25 cellular contexts compared by ENCODE assay signal in the genomic region with DNA sequence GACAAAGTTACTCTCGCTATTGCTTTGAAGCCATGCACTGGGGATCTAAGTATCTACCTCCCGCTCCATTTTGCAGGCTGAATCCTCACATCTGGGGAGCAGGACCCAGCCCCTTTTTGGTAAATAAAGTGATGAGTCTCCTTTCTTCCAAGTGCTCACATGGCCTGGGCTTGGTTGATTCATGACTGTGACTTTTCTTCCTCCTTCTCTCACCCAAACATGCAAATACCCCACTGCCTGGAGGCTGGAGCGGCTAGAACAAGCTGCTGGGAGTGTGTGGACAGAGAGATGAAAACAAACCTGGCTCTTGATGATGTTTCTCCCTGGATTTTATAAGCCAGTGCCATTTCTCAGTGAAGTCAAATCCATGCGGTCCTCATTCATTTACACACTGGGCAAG.
"Had no signal": no experiment of that assay in that cellular context is flagged by ENCODE, and none has a peak within 500 bp of the region (broad histone marks: within the 10 kb centered on the region; RNA-seq: fewer than 3 reads in every experiment).

No MANE protein-coding gene starts in this region.

- H3K4me3 ChIP-seq: adrenal gland, MG63, SK-N-MC had no signal

- H3K27me3 ChIP-seq: MG63 had no signal

- H3K9me3 Mint-ChIP-seq: activated B cell treated with CpG ODN at 0.5 μM for 24 hours; activated CD4-positive, alpha-beta T cell treated with anti-CD3 and anti-CD28 coated beads, Interleukin-2, amount 10 ng/mL, durations not matched to agents 24 days and 14 days; activated naive CD4-positive, alpha-beta T cell treated with anti-CD3 and anti-CD28 coated beads, Interleukin-2, amount 10 ng/mL, durations not matched to agents 7 days and 5 days; activated naive CD8-positive, alpha-beta T cell treated with anti-CD3 and anti-CD28 coated beads, Interleukin-2, amount 10 ng/mL, durations not matched to agents 7 days and 5 days; activated T-cell treated with anti-CD3 and anti-CD28 coated beads, Interleukin-2, amount 50 U/mL, for 72 hours; activated T-helper 2 cell treated with anti-CD3 and anti-CD28 coated beads, Interferon-gamma antibody, Interleukin-2, Interleukin-4, amounts not matched to agents 10 μg/mL and 5 μg/mL and 100 μg/mL, durations not matched to agents 14 hours and 24 hours and 36 hours; T-cell had no signal

- H3K27ac Mint-ChIP-seq: activated B cell treated with CpG ODN at 0.5 μM for 24 hours; activated CD4-positive, alpha-beta T cell treated with anti-CD3 and anti-CD28 coated beads, Interleukin-2, amount 10 ng/mL, durations not matched to agents 24 days and 14 days; activated naive CD4-positive, alpha-beta T cell treated with anti-CD3 and anti-CD28 coated beads, Interleukin-2, amount 10 ng/mL, durations not matched to agents 7 days and 5 days; activated naive CD8-positive, alpha-beta T cell treated with anti-CD3 and anti-CD28 coated beads, Interleukin-2, amount 10 ng/mL, durations not matched to agents 7 days and 5 days; activated T-cell treated with anti-CD3 and anti-CD28 coated beads, Interleukin-2, amount 50 U/mL, for 72 hours; activated T-helper 2 cell treated with anti-CD3 and anti-CD28 coated beads, Interferon-gamma antibody, Interleukin-2, Interleukin-4, amounts not matched to agents 10 μg/mL and 5 μg/mL and 100 μg/mL, durations not matched to agents 14 hours and 24 hours and 36 hours; T-cell had no signal

- H3K36me3 ChIP-seq: adrenal gland, MG63 had no signal

- DNase-seq: activated B cell treated with CpG ODN at 0.5 μM for 24 hours; activated CD4-positive, alpha-beta T cell treated with anti-CD3 and anti-CD28 coated beads for 1 hour; activated CD4-positive, alpha-beta T cell treated with anti-CD3 and anti-CD28 coated beads, Interleukin-2, amount 10 ng/mL, durations not matched to agents 24 days and 14 days; activated CD4-positive, alpha-beta T cell treated with anti-CD3 and anti-CD28 coated beads, Interleukin-2, amount 50 U/mL, for 48 hours; activated CD8-positive, alpha-beta memory T cell treated with anti-CD3 and anti-CD28 coated beads, Interleukin-2, amount 50 U/mL, for 4 hours; activated gamma-delta T cell treated with Interleukin-2 at 50 U/mL for 16 hours; activated naive CD4-positive, alpha-beta T cell treated with anti-CD3 and anti-CD28 coated beads, Interleukin-2, amount 10 ng/mL, durations not matched to agents 7 days and 5 days; activated naive CD8-positive, alpha-beta T cell treated with anti-CD3 and anti-CD28 coated beads, Interleukin-2, amount 10 ng/mL, durations not matched to agents 7 days and 5 days; activated T-cell treated with anti-CD3 and anti-CD28 coated beads, Interleukin-2, amount 50 U/mL, for 72 hours; anterior cingulate cortex; MG63; MV-4-11; NCI-H1092 treated with DMSO at 0.1 percent for 48 hours; NCI-H1417 treated with DMSO at 0.1 percent for 48 hours; NCI-H1694 treated with DMSO at 0.1 percent for 48 hours; NCI-H2029 treated with DMSO at 0.1 percent for 48 hours; NCI-H345; NCI-H510A treated with DMSO at 0.1 percent for 48 hours; NCI-H82; T-cell; T-helper 2 cell; T1000 had no signal

- H3K27ac ChIP-seq: adrenal gland, SK-N-MC had no signal

- H3K36me3 Mint-ChIP-seq: activated naive CD4-positive, alpha-beta T cell treated with anti-CD3 and anti-CD28 coated beads, Interleukin-2, amount 10 ng/mL, durations not matched to agents 7 days and 5 days; activated naive CD8-positive, alpha-beta T cell treated with anti-CD3 and anti-CD28 coated beads, Interleukin-2, amount 10 ng/mL, durations not matched to agents 7 days and 5 days; T-cell had no signal

- H3K9me3 ChIP-seq: adrenal gland, MG63 had no signal

- H3K4me1 ChIP-seq: adrenal gland had no signal

- H3K4me3 Mint-ChIP-seq: activated B cell treated with CpG ODN at 0.5 μM for 24 hours; activated CD4-positive, alpha-beta T cell treated with anti-CD3 and anti-CD28 coated beads, Interleukin-2, amount 10 ng/mL, durations not matched to agents 24 days and 14 days; activated naive CD4-positive, alpha-beta T cell treated with anti-CD3 and anti-CD28 coated beads, Interleukin-2, amount 10 ng/mL, durations not matched to agents 7 days and 5 days; activated naive CD8-positive, alpha-beta T cell treated with anti-CD3 and anti-CD28 coated beads, Interleukin-2, amount 10 ng/mL, durations not matched to agents 7 days and 5 days; activated T-cell treated with anti-CD3 and anti-CD28 coated beads, Interleukin-2, amount 50 U/mL, for 72 hours; T-cell had no signal

- ATAC-seq: activated T-cell treated with anti-CD3 and anti-CD28 coated beads, Interleukin-2, amount 50 U/mL, for 72 hours; T-cell had no signal

- H3K4me1 Mint-ChIP-seq: activated B cell treated with CpG ODN at 0.5 μM for 24 hours; activated CD4-positive, alpha-beta T cell treated with anti-CD3 and anti-CD28 coated beads, Interleukin-2, amount 10 ng/mL, durations not matched to agents 24 days and 14 days; activated naive CD4-positive, alpha-beta T cell treated with anti-CD3 and anti-CD28 coated beads, Interleukin-2, amount 10 ng/mL, durations not matched to agents 7 days and 5 days; activated naive CD8-positive, alpha-beta T cell treated with anti-CD3 and anti-CD28 coated beads, Interleukin-2, amount 10 ng/mL, durations not matched to agents 7 days and 5 days had no signal
